In genomic region chr2:113756088-113757058, GRCh38 we compare ENCODE assay signal across 1 cellular context.
TF ChIP-seq lines count a peak whose summit lies in the region.

Gene SLC35F5 (minus strand): TSS chr2:113756642. CDS start chr2:113756409, 233 bp downstream.

TF ChIP-seq in HepG2, 621 proteins besides CTCF, POLR2A, EP300 and RAD21 (continued from another document and continues in another):
- TF ChIP-seq KLF16 (CRISPR knock-in tag; IDR thresholded peaks at IDR 0.05) (peak in 1 of 2 experiments; percentile 91; a peak in 3 of 4 replicates), MYPOP (CRISPR knock-in tag; IDR thresholded peaks at IDR 0.05) (peak; percentile 94), ZNF629 (CRISPR knock-in tag; conservative IDR thresholded peaks at IDR 0.05) (peak; percentile 38; the same call in 1 of the 2 replicates), CENPT (CRISPR knock-in tag; IDR thresholded peaks at IDR 0.05; ENCODE audit: low read depth) (0 out of 2 replicates have a peak, but pooled peaks have one; percentile 21), HDAC6 (IDR thresholded peaks at IDR 0.05; ENCODE audit: low read depth, low read length) (no peak), ZNF138 (CRISPR knock-in tag; IDR thresholded peaks at IDR 0.05; ENCODE audit: low read depth) (peak; percentile 97), GTF3A (CRISPR knock-in tag; conservative IDR thresholded peaks at IDR 0.05) (peak; percentile 96; the same call in 1 of the 2 replicates), NKX3-1 (CRISPR knock-in tag; IDR thresholded peaks at IDR 0.05) (peak; percentile 88; the same call in 1 of the 2 replicates), ZNF550 (CRISPR knock-in tag; IDR thresholded peaks at IDR 0.05; ENCODE audit: borderline replicate concordance) (peak; percentile 74; the same call in 1 of the 2 replicates), TIGD3 (CRISPR knock-in tag; IDR thresholded peaks at IDR 0.05; ENCODE audit: borderline replicate concordance) (no peak), CENPX (CRISPR knock-in tag; IDR thresholded peaks at IDR 0.05) (no peak), ATF3 (CRISPR knock-in tag; IDR thresholded peaks at IDR 0.05) (peak; percentile 86), ZNF704 (CRISPR knock-in tag; IDR thresholded peaks at IDR 0.05; ENCODE audit: borderline replicate concordance) (peak; percentile 91; the same call in 1 of the 2 replicates), HNF4A (CRISPR knock-in tag; IDR thresholded peaks at IDR 0.05) (peak; percentile 54; the same call in 1 of the 2 replicates), DMTF1 (CRISPR knock-in tag; IDR thresholded peaks at IDR 0.05) (no peak), HNF1A (IDR thresholded peaks at IDR 0.05; ENCODE audit: low read depth) (no peak; the same call in 1 of the 2 replicates), HNF1A (CRISPR knock-in tag; IDR thresholded peaks at IDR 0.05; ENCODE audit: borderline replicate concordance) (peak; percentile 83), ZNF432 (CRISPR knock-in tag; IDR thresholded peaks at IDR 0.05; ENCODE audit: borderline replicate concordance) (0 out of 2 replicates have a peak, but pooled peaks have one; percentile 31), GFI1 (CRISPR knock-in tag; IDR thresholded peaks at IDR 0.05; ENCODE audit: borderline replicate concordance) (no peak), SMARCC2 (IDR thresholded peaks at IDR 0.05) (no peak), ZNF383 (CRISPR knock-in tag; IDR thresholded peaks at IDR 0.05; ENCODE audit: borderline replicate concordance) (peak; percentile 87; the same call in 1 of the 2 replicates), ZNF10 (CRISPR knock-in tag; IDR thresholded peaks at IDR 0.05; ENCODE audit: borderline replicate concordance, low read depth) (no peak; the same call in 1 of the 2 replicates), SNRNP70 (IDR thresholded peaks at IDR 0.05; ENCODE audit: low read depth, low read length) (no peak), ZNF264 (CRISPR knock-in tag; IDR thresholded peaks at IDR 0.05) (no peak; the same call in 1 of the 2 replicates), IRF9 (CRISPR knock-in tag; IDR thresholded peaks at IDR 0.05; ENCODE audit: borderline replicate concordance) (peak; percentile 99), JUN (CRISPR knock-in tag; IDR thresholded peaks at IDR 0.05) (no peak; the same call in 1 of the 2 replicates), ELF3 (CRISPR knock-in tag; IDR thresholded peaks at IDR 0.05) (peak; percentile 95), ZSCAN20 (CRISPR knock-in tag; IDR thresholded peaks at IDR 0.05; ENCODE audit: borderline replicate concordance) (peak; percentile 48), NBN (conservative IDR thresholded peaks at IDR 0.05) (no peak), POLR2AphosphoS5 (IDR thresholded peaks at IDR 0.05; ENCODE audit: low read depth, low read length) (peak; percentile 99), SNAPC5 (CRISPR knock-in tag; IDR thresholded peaks at IDR 0.05; ENCODE audit: borderline replicate concordance) (0 out of 2 replicates have a peak, but pooled peaks have one; percentile 30), NCOA2 (CRISPR knock-in tag; IDR thresholded peaks at IDR 0.05) (peak; percentile 61; the same call in 1 of the 2 replicates), ZNF703 (CRISPR knock-in tag; IDR thresholded peaks at IDR 0.05; ENCODE audit: borderline replicate concordance) (peak; percentile 90; the same call in 1 of the 2 replicates), PAWR (CRISPR knock-in tag; IDR thresholded peaks at IDR 0.05; ENCODE audit: borderline replicate concordance) (peak; percentile 77; the same call in 1 of the 2 replicates), ZNF562 (CRISPR knock-in tag; IDR thresholded peaks at IDR 0.05; ENCODE audit: borderline replicate concordance) (peak; percentile 55; the same call in 1 of the 2 replicates), SP1 (IDR thresholded peaks at IDR 0.05) (no peak), SP1 (CRISPR knock-in tag; IDR thresholded peaks at IDR 0.05) (peak; percentile 93), ZNF382 (CRISPR knock-in tag; IDR thresholded peaks at IDR 0.05; ENCODE audit: borderline replicate concordance) (no peak), ZNF552 (CRISPR knock-in tag; IDR thresholded peaks at IDR 0.05; ENCODE audit: borderline replicate concordance) (peak; percentile 67; the same call in 1 of the 2 replicates), ZFP37 (CRISPR knock-in tag; IDR thresholded peaks at IDR 0.05; ENCODE audit: borderline replicate concordance) (peak; percentile 77; the same call in 1 of the 2 replicates), DNMT1 (CRISPR knock-in tag; IDR thresholded peaks at IDR 0.05) (peak; percentile 94), ZNF256 (CRISPR knock-in tag; conservative IDR thresholded peaks at IDR 0.05) (0 out of 2 replicates have a peak, but pooled peaks have one; percentile 41), ZNF335 (CRISPR knock-in tag; IDR thresholded peaks at IDR 0.05) (peak; percentile 93), ZNF773 (CRISPR knock-in tag; IDR thresholded peaks at IDR 0.05; ENCODE audit: borderline replicate concordance) (peak; percentile 10; the same call in 1 of the 2 replicates), ZNF784 (CRISPR knock-in tag; IDR thresholded peaks at IDR 0.05; ENCODE audit: borderline replicate concordance) (peak; percentile 86)
- TF ChIP-seq, protein P1, sequence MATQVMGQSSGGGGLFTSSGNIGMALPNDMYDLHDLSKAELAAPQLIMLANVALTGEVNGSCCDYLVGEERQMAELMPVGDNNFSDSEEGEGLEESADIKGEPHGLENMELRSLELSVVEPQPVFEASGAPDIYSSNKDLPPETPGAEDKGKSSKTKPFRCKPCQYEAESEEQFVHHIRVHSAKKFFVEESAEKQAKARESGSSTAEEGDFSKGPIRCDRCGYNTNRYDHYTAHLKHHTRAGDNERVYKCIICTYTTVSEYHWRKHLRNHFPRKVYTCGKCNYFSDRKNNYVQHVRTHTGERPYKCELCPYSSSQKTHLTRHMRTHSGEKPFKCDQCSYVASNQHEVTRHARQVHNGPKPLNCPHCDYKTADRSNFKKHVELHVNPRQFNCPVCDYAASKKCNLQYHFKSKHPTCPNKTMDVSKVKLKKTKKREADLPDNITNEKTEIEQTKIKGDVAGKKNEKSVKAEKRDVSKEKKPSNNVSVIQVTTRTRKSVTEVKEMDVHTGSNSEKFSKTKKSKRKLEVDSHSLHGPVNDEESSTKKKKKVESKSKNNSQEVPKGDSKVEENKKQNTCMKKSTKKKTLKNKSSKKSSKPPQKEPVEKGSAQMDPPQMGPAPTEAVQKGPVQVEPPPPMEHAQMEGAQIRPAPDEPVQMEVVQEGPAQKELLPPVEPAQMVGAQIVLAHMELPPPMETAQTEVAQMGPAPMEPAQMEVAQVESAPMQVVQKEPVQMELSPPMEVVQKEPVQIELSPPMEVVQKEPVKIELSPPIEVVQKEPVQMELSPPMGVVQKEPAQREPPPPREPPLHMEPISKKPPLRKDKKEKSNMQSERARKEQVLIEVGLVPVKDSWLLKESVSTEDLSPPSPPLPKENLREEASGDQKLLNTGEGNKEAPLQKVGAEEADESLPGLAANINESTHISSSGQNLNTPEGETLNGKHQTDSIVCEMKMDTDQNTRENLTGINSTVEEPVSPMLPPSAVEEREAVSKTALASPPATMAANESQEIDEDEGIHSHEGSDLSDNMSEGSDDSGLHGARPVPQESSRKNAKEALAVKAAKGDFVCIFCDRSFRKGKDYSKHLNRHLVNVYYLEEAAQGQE (IDR thresholded peaks at IDR 0.05; ENCODE audit: borderline replicate concordance in 1 of 2, low read depth in 1 of 2, low read length in 2 of 2) = peak in 1 of 2 experiments; percentile 60; a peak in 2 of 4 replicates
- TF ChIP-seq, protein P2, sequence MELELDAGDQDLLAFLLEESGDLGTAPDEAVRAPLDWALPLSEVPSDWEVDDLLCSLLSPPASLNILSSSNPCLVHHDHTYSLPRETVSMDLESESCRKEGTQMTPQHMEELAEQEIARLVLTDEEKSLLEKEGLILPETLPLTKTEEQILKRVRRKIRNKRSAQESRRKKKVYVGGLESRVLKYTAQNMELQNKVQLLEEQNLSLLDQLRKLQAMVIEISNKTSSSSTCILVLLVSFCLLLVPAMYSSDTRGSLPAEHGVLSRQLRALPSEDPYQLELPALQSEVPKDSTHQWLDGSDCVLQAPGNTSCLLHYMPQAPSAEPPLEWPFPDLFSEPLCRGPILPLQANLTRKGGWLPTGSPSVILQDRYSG (CRISPR knock-in tag; IDR thresholded peaks at IDR 0.05) = peak; percentile 74
